Comparison of ENCODE assay signal across 8 cellular contexts in the genomic region with DNA sequence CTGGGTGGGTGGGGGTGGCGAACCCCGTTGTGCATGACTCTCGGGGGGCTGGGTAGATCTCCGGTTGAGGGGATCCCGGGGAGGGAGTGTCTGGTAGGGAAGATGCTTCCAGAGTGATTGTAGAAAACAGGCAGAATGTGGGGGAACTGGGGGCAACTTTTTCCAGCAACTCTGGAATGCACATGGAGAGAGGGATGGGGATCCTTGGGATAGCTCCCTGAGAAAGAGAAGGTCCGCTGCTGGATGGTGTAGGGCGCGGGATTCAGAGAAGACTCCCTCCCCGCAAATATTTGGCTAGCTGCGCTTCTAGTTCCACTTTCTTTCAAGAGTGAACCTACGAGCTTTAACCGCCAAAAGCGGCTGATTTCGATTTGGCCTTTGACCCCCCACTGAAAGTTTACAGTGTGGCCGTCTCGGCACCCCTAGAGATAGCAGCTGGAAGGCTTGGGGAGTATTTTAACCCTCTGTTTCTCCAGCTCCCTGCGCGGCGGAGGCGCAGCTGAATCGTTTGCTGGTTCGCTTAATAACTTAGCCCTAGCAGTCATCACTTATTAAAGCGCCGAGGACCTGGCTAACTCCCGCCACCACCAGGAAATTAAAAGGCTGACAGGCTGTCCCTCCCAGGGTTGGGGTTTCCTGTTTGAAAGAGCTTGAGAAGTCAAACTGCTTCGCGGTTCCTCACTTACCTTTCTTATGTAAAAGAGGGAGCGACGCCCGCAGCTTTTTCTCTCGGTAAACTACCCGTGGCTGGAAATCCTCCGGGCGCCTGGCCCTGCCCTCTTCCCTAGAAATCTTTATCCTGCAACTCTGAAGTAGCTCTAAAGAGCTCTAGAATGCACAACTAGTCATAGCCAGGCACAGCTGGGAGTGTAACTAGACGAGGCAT. TPM values are rescaled to one million over a fixed set of nuclear protein-coding genes. Genes with fewer than 3 reads are reported as not detected.
DNase-seq lines count a peak whose midpoint lies in the region; ATAC-seq and TF ChIP-seq lines count a peak whose summit lies in the region.

No MANE protein-coding gene starts in this region.

- H3K27me3 Mint-ChIP-seq in activated naive CD4-positive, alpha-beta T cell treated with anti-CD3 and anti-CD28 coated beads for 36 hours (ENCODE audit: low read depth): peaks cover 45% of the 10 kb centered on the region

- in situ Hi-C loops in KBM-7 (cut with MboI; ENCODE audit: low pct_unique_long_range_greater_than_20kb, low sequenced_read_pairs): no loop called here

- DNase-seq in ELF-1 (ENCODE audit: low read depth, low spot score) (peak; percentile 97), KBM-7 (peak; percentile 65), SHP77 treated with DMSO at 0.1 percent for 48 hours (lab: John Stamatoyannopoulos, UW) (peak; percentile 73), germinal center (ENCODE audit: low spot score) (peak; percentile 76), omental fat pad (ENCODE audit: low spot score) (no peak), tibial artery (peak; percentile 87 to 92)
- peak; percentile 75 for DNase-seq in activated naive CD4-positive, alpha-beta T cell treated with anti-CD3 and anti-CD28 coated beads for 36 hours

- peak in 1 of 3 donors; percentile 28 for TF ChIP-seq CTCF in omental fat pad (IDR thresholded peaks at IDR 0.05)
- peak; percentile 62 to 78 for TF ChIP-seq CTCF in tibial artery (IDR thresholded peaks at IDR 0.05)

- peak; percentile 97 for ATAC-seq in GM21825 (IDR thresholded peaks at IDR 0.05; ENCODE audit: unreplicated experiment)
- ATAC-seq in omental fat pad (ENCODE audit: low FRiP score): peak; percentile 32

- H3K9me3 Mint-ChIP-seq in activated naive CD4-positive, alpha-beta T cell treated with anti-CD3 and anti-CD28 coated beads for 36 hours: no peaks in the 10 kb centered on the region

- H3K27ac Mint-ChIP-seq in activated naive CD4-positive, alpha-beta T cell treated with anti-CD3 and anti-CD28 coated beads for 36 hours: no peak overlapping the region

- H3K4me1 ChIP-seq in tibial artery: peaks cover 0 to 52% (median 23%) of the 10 kb centered on the region in 4 donors

- H3K9me3 ChIP-seq in tibial artery: no peaks in the 10 kb centered on the region

- CTCF ChIA-PET in activated naive CD4-positive, alpha-beta T cell treated with anti-CD3 and anti-CD28 coated beads for 36 hours (lab: Charles Lee): interaction anchor here (0.6 to 3.9 kb wide), 15 partner anchors 9 to 191 kb away, joined by 3 to 19 read pairs (median 4); no protein-coding TSS in a partner anchor

- H3K27ac ChIP-seq in tibial artery: peak overlapping the region; percentile 98 to 99

- peaks cover 10% of the 10 kb centered on the region for H3K4me1 Mint-ChIP-seq in activated naive CD4-positive, alpha-beta T cell treated with anti-CD3 and anti-CD28 coated beads for 36 hours (ENCODE audit: low read depth)

- H3K27me3 ChIP-seq in tibial artery: no peaks in the 10 kb centered on the region

- H3K36me3 Mint-ChIP-seq in activated naive CD4-positive, alpha-beta T cell treated with anti-CD3 and anti-CD28 coated beads for 36 hours (ENCODE audit: low read depth): no peaks in the 10 kb centered on the region

- H3K36me3 ChIP-seq in tibial artery: no peaks in the 10 kb centered on the region

- intact Hi-C loops in activated naive CD4-positive, alpha-beta T cell treated with anti-CD3 and anti-CD28 coated beads for 36 hours (cut with micrococcal nuclease): loop anchor here (1.0 to 10.0 kb wide), 9 partner anchors 99 to 315 kb away; partner anchors contain the start of genes ABHD10 and CD96
- intact Hi-C loops in tibial artery (cut with DNase I; ENCODE audit: low total_unique reads): loop anchor here (2.0 to 10.0 kb wide), 4 partner anchors 55 to 143 kb away; no protein-coding TSS in a partner anchor

- H3K4me3 Mint-ChIP-seq in activated naive CD4-positive, alpha-beta T cell treated with anti-CD3 and anti-CD28 coated beads for 36 hours: peak overlapping the region; percentile 84

- H3K4me3 ChIP-seq in tibial artery: peak overlapping the region; percentile 81 to 84

RNA-seq across cellular contexts. Expression of gene PHLDB2, which starts 1.2 kb away (rescaled TPM):
- total RNA-seq in activated naive CD4-positive, alpha-beta T cell treated with anti-CD3 and anti-CD28 coated beads for 36 hours: 1 to 10 TPM; 1.1 TPM
- 100 to 1,000 TPM in 3 of 4 donors, 10 to 100 TPM in 1; 89.5 to 421 (median 186) TPM for total RNA-seq in omental fat pad

Comparison
In these comparisons a context has a peak if more than half of its experiments do, and no peak if none do; other contexts are left out.
1. RNA of gene PHLDB2, which starts 1.2 kb away (total RNA-seq): 89.5 to 421 TPM in omental fat pad; 1.1 TPM in activated naive CD4-positive, alpha-beta T cell treated with anti-CD3 and anti-CD28 coated beads for 36 hours; every median in the first group is over 10 times any median in the second.